ENCODE assay signal across 22 cellular contexts in genomic region chr1:84825161-84825560, GRCh38.
A peak's percentile ranks its signal among the peaks of the same experiment; 100 is the strongest.
DNase-seq lines count a peak whose midpoint lies in the region; ATAC-seq and TF ChIP-seq lines count a peak whose summit lies in the region.
"Had no signal": no experiment of that assay in that cellular context is flagged by ENCODE, and none has a peak within 500 bp of the region (broad histone marks: within the 10 kb centered on the region; RNA-seq: fewer than 3 reads in every experiment).

No MANE protein-coding gene starts in this region.

- H3F3A ChIP-seq in GM23338 (replicated peaks; ENCODE audit: low read depth) = no peaks in the 10 kb centered on the region
- H3F3A ChIP-seq in MM.1S (ENCODE audit: insufficient read depth, low read length) = no peaks in the 10 kb centered on the region

- H3K27me3 Mint-ChIP-seq in GM23338 (ENCODE audit: insufficient read depth, low read depth, poor library complexity) = peaks cover 3% of the 10 kb centered on the region
- H3K27me3 Mint-ChIP-seq in WTC11 (ENCODE audit: low read depth) = no peaks in the 10 kb centered on the region; the same call in 1 of the 2 replicates
- H3K27me3 Mint-ChIP-seq in activated T-cell treated with anti-CD3 and anti-CD28 coated beads, Interleukin-2, amount 50 U/mL, for 72 hours (ENCODE audit: low read depth) = peaks cover 6% of the 10 kb centered on the region

- H3K4me3 ChIP-seq in GM23338 (no peak overlapping the region), mesendoderm (ENCODE audit: low read length) (no peak overlapping the region), MM.1S (ENCODE audit: low read length) (no peak overlapping the region), SJCRH30 (no peak overlapping the region)

- no peak overlapping the region for H2BK15ac ChIP-seq in mesendoderm (replicated peaks; ENCODE audit: low read depth)

- no peak overlapping the region for H3K9ac ChIP-seq in mesendoderm (ENCODE audit: low read length)
- H3K9ac ChIP-seq in MM.1S (ENCODE audit: low read length) = no peak overlapping the region

- no peak overlapping the region for H2AK5ac ChIP-seq in mesendoderm (ENCODE audit: low read length)

- H4K8ac ChIP-seq in mesendoderm (ENCODE audit: low read depth, low read length) = no peak overlapping the region

- no peak overlapping the region for H2AFZ ChIP-seq in GM23338
- H2AFZ ChIP-seq in MM.1S (ENCODE audit: low read length) = no peak overlapping the region

- no peaks in the 10 kb centered on the region; the same call in 2 of the 3 replicates for H3K36me3 Mint-ChIP-seq in GM23338 (ENCODE audit: low read depth)
- H3K36me3 Mint-ChIP-seq in WTC11 = peaks cover 3% of the 10 kb centered on the region; the same call in 1 of the 2 replicates
- H3K36me3 Mint-ChIP-seq in activated T-cell treated with anti-CD3 and anti-CD28 coated beads, Interleukin-2, amount 50 U/mL, for 72 hours (ENCODE audit: insufficient read depth in 2 of 2) = no peaks in the 10 kb centered on the region
- H3K36me3 Mint-ChIP-seq: CD4-positive, CD25-positive, alpha-beta regulatory T cell; IgD-negative memory B cell had no signal

- H3K4ac ChIP-seq in mesendoderm (ENCODE audit: low read depth, low read length) = no peak overlapping the region

- H3K79me1 ChIP-seq in mesendoderm (ENCODE audit: low read length) = no peaks in the 10 kb centered on the region

- H4K5ac ChIP-seq in mesendoderm (ENCODE audit: low read length) = no peak overlapping the region

- ATAC-seq in GM23338 = no peak; the same call in 2 of the 3 replicates
- peak; percentile 62 for ATAC-seq in WTC11
- ATAC-seq in activated T-cell treated with anti-CD3 and anti-CD28 coated beads, Interleukin-2, amount 50 U/mL, for 72 hours (replicated peaks in 1 of 2) = no peak
- ATAC-seq: HCT116, HepG2 had no signal

- CTCF ChIA-PET in WTC11 (lab: Charles Lee) = no interaction called here

- peaks cover 21% of the 10 kb centered on the region for H3K4me1 Mint-ChIP-seq in GM23338
- peaks cover 21% of the 10 kb centered on the region for H3K4me1 Mint-ChIP-seq in WTC11
- H3K4me1 Mint-ChIP-seq in activated T-cell treated with anti-CD3 and anti-CD28 coated beads, Interleukin-2, amount 50 U/mL, for 72 hours (ENCODE audit: low read depth) = peaks cover 4% of the 10 kb centered on the region
- H3K4me1 Mint-ChIP-seq: CD4-positive, CD25-positive, alpha-beta regulatory T cell; CD8-positive, alpha-beta memory T cell; IgD-negative memory B cell had no signal

- no peak overlapping the region for H2BK120ac ChIP-seq in mesendoderm (ENCODE audit: low read depth, low read length)

- H3K79me2 ChIP-seq in GM23338 (replicated peaks; ENCODE audit: insufficient read depth) (no peaks in the 10 kb centered on the region; the same call in none of the 2 replicates), mesendoderm (ENCODE audit: control insufficient read depth, insufficient read depth, low read length) (no peaks in the 10 kb centered on the region), MM.1S (ENCODE audit: low read length) (no peaks in the 10 kb centered on the region)

- H3K4me2 ChIP-seq in GM23338 = no peak overlapping the region
- no peak overlapping the region for H3K4me2 ChIP-seq in mesendoderm (ENCODE audit: low read length)
- H3K4me2 ChIP-seq in MM.1S (ENCODE audit: low read depth, low read length) = no peak overlapping the region

- no peak overlapping the region for H2BK5ac ChIP-seq in mesendoderm (ENCODE audit: low read length)

- H3K9me3 Mint-ChIP-seq in GM23338 = no peaks in the 10 kb centered on the region
- no peaks in the 10 kb centered on the region for H3K9me3 Mint-ChIP-seq in WTC11
- no peaks in the 10 kb centered on the region for H3K9me3 Mint-ChIP-seq in activated T-cell treated with anti-CD3 and anti-CD28 coated beads, Interleukin-2, amount 50 U/mL, for 72 hours
- H3K9me3 Mint-ChIP-seq: CD8-positive, alpha-beta memory T cell had no signal

- H3K27ac ChIP-seq in 22Rv1 = peak overlapping the region; percentile 41
- peak overlapping the region; percentile 50; the same call in 1 of the 2 replicates for H3K27ac ChIP-seq in GM23338 (ENCODE audit: low read depth)
- no peak overlapping the region for H3K27ac ChIP-seq in mesendoderm (ENCODE audit: low read depth, low read length)
- no peak overlapping the region for H3K27ac ChIP-seq in MM.1S (ENCODE audit: low read length)
- H3K27ac ChIP-seq in SJCRH30 = no peak overlapping the region

- H3K9me3 ChIP-seq in MM.1S (replicated peaks; ENCODE audit: insufficient read depth, low read length) (no peaks in the 10 kb centered on the region), SJCRH30 (replicated peaks) (no peaks in the 10 kb centered on the region)
- H3K9me3 ChIP-seq: BE2C had no signal

- WGBS in mesendoderm (ENCODE audit: extremely low coverage, insufficient coverage, low lambda C conversion rate) = no CpG with 5 or more reads among the region's 3 CpGs

- TF ChIP-seq CTCF in 22Rv1 (IDR thresholded peaks at IDR 0.05) = no peak
- no peak for TF ChIP-seq CTCF in GM23338 (conservative IDR thresholded peaks at IDR 0.05; ENCODE audit: low read depth in 2 of 2)
- TF ChIP-seq CTCF in WTC11 (IDR thresholded peaks at IDR 0.05) = no peak
- TF ChIP-seq CTCF in MM.1S (IDR thresholded peaks at IDR 0.05; ENCODE audit: low read length) = no peak

- no peaks in the 10 kb centered on the region for H4K20me1 ChIP-seq in GM23338 (replicated peaks; ENCODE audit: insufficient read depth)
- no peaks in the 10 kb centered on the region for H4K20me1 ChIP-seq in MM.1S (ENCODE audit: insufficient read depth, low read length)

- no peak overlapping the region for H3K23ac ChIP-seq in mesendoderm (ENCODE audit: low read length)

- no peak overlapping the region for H3K56ac ChIP-seq in mesendoderm (ENCODE audit: low read length)

- H3K4me3 Mint-ChIP-seq in GM23338 (no peak overlapping the region), WTC11 (no peak overlapping the region)
- no peak overlapping the region for H3K4me3 Mint-ChIP-seq in activated T-cell treated with anti-CD3 and anti-CD28 coated beads, Interleukin-2, amount 50 U/mL, for 72 hours
- H3K4me3 Mint-ChIP-seq: CD4-positive, CD25-positive, alpha-beta regulatory T cell; CD8-positive, alpha-beta memory T cell; IgD-negative memory B cell had no signal

- H3K27ac Mint-ChIP-seq in GM23338 (peak overlapping the region; percentile 1; the same call in 1 of the 2 replicates), WTC11 (no peak overlapping the region; the same call in 1 of the 2 replicates)
- no peak overlapping the region for H3K27ac Mint-ChIP-seq in activated T-cell treated with anti-CD3 and anti-CD28 coated beads, Interleukin-2, amount 50 U/mL, for 72 hours
- H3K27ac Mint-ChIP-seq: CD4-positive, CD25-positive, alpha-beta regulatory T cell; IgD-negative memory B cell had no signal

- H3K36me3 ChIP-seq in GM23338 (ENCODE audit: insufficient read depth) (no peaks in the 10 kb centered on the region), mesendoderm (ENCODE audit: control insufficient read depth, insufficient read depth, low read length) (no peaks in the 10 kb centered on the region), MM.1S (replicated peaks; ENCODE audit: insufficient read depth, low read length) (no peaks in the 10 kb centered on the region), SJCRH30 (no peaks in the 10 kb centered on the region)
- H3K36me3 ChIP-seq: BE2C had no signal

- H3K4me1 ChIP-seq in GM23338 (ENCODE audit: insufficient read depth) (peaks cover 28% of the 10 kb centered on the region), mesendoderm (ENCODE audit: control insufficient read depth, low read depth, low read length) (no peaks in the 10 kb centered on the region), MM.1S (ENCODE audit: low read length) (no peaks in the 10 kb centered on the region), SJCRH30 (no peaks in the 10 kb centered on the region)
- H3K4me1 ChIP-seq: BE2C had no signal

- no peaks in the 10 kb centered on the region for H3K27me3 ChIP-seq in GM23338 (ENCODE audit: insufficient read depth)
- H3K27me3 ChIP-seq in mesendoderm (ENCODE audit: insufficient read depth, low read length, poor library complexity) = no peaks in the 10 kb centered on the region
- no peaks in the 10 kb centered on the region for H3K27me3 ChIP-seq in MM.1S (replicated peaks; ENCODE audit: insufficient read depth, low read length)
- H3K27me3 ChIP-seq in SJCRH30 = no peaks in the 10 kb centered on the region
- H3K27me3 ChIP-seq: BE2C had no signal

- no peak overlapping the region for H3K18ac ChIP-seq in mesendoderm (ENCODE audit: low read length)

- H3K9me2 ChIP-seq in GM23338 (ENCODE audit: insufficient read depth) = 0 out of 2 replicates have a peak, but pooled peaks cover 6% of the 10 kb centered on the region
- H3K9me2 ChIP-seq in MM.1S (replicated peaks; ENCODE audit: insufficient read depth, low read length) = no peaks in the 10 kb centered on the region

- POLR2A ChIA-PET in WTC11 (lab: Charles Lee) = no interaction called here

- DNase-seq in GM23338 (ENCODE audit: low spot score) = peak; percentile 44
- DNase-seq in WTC11 (ENCODE audit: low spot score) = no peak
- DNase-seq in mesendoderm = peak; percentile 28
- no peak for DNase-seq in MM.1S
- DNase-seq in activated T-cell treated with anti-CD3 and anti-CD28 coated beads, Interleukin-2, amount 50 U/mL, for 72 hours = no peak
- DNase-seq in SJCRH30 = no peak
- DNase-seq: ACHN; BE2C; C1 segment of cervical spinal cord; CD4-positive, CD25-positive, alpha-beta regulatory T cell; CD8-positive, alpha-beta memory T cell; COR-L47; DMS 273 treated with DMSO at 0.1 percent for 48 hours; DMS53; DND-41; EL; GOT3; H7 had no signal

TF ChIP-seq in GM23338, 12 proteins besides CTCF, POLR2A, EP300 and RAD21 (continues in another document):
- TF ChIP-seq CREB1 (CRISPR knock-in tag; IDR thresholded peaks at IDR 0.05; ENCODE audit: low read depth) (no peak), EZH2phosphoT487 (IDR thresholded peaks at IDR 0.05; ENCODE audit: unreplicated experiment) (no peak)

TF ChIP-seq in WTC11, 78 proteins besides CTCF, POLR2A, EP300 and RAD21 (continues in another document):
- TF ChIP-seq STAT6 (CRISPR knock-in tag; conservative IDR thresholded peaks at IDR 0.05; ENCODE audit: low read depth) (no peak), ZNF121 (CRISPR knock-in tag; IDR thresholded peaks at IDR 0.05) (no peak)

Comparison
In these comparisons a context has a peak if more than half of its experiments do, and no peak if none do; other contexts are left out.
1. H3K27ac ChIP-seq: peak in 22Rv1 (single experiment) and GM23338 (single experiment); none in mesendoderm (single experiment), MM.1S (single experiment) and SJCRH30 (single experiment).
2. DNase-seq: peak in GM23338 (single experiment) and mesendoderm (single experiment); none in WTC11 (single experiment), MM.1S (single experiment), activated T-cell treated with anti-CD3 and anti-CD28 coated beads, Interleukin-2, amount 50 U/mL, for 72 hours (0 of 2) and SJCRH30 (0 of 2).